ENCODE assay signal across 3 cellular contexts in the genomic region with DNA sequence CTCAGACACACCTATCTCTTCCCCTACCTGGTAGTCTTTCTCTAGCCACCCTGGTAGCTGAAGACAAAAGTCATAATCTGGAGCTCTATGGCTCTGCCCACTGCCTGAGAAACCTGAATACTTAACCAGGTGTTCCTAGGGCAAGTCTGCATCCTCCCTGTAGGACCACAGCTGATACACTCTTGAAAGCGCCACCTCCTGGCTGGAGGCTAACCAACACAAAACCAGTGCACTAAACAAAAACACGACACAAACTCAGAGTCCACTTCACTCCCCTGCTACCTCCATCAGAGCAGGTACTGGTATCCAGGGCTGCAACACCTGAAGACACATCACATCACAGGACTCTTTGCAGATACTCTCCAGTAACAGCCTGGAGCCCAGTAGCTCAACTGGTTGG.
TF ChIP-seq lines count a peak whose summit lies in the region.

No MANE protein-coding gene starts in this region.

TF ChIP-seq in SK-N-SH, 30 proteins besides CTCF, POLR2A, EP300 and RAD21 (continues in another document):
- TF ChIP-seq, protein P1, sequence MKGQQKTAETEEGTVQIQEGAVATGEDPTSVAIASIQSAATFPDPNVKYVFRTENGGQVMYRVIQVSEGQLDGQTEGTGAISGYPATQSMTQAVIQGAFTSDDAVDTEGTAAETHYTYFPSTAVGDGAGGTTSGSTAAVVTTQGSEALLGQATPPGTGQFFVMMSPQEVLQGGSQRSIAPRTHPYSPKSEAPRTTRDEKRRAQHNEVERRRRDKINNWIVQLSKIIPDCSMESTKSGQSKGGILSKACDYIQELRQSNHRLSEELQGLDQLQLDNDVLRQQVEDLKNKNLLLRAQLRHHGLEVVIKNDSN (IDR thresholded peaks at IDR 0.05; ENCODE audit: borderline replicate concordance, low read depth), result no peak
- TF ChIP-seq CHD2 (IDR thresholded peaks at IDR 0.05; ENCODE audit: low read length, partially characterized antibody) (no peak), NRF1 (IDR thresholded peaks at IDR 0.05; ENCODE audit: low read depth, low read length) (no peak), SMC3 (IDR thresholded peaks at IDR 0.05; ENCODE audit: low read depth, low read length) (no peak), TEAD4 (IDR thresholded peaks at IDR 0.05; ENCODE audit: borderline replicate concordance, insufficient read depth) (no peak), EZH2phosphoT487 (IDR thresholded peaks at IDR 0.05; ENCODE audit: borderline replicate concordance, low read depth) (no peak), SIN3A (IDR thresholded peaks at IDR 0.05; ENCODE audit: borderline replicate concordance, low read depth, low read length) (no peak), MXI1 (IDR thresholded peaks at IDR 0.05; ENCODE audit: low read depth, low read length) (no peak), RFX5 (IDR thresholded peaks at IDR 0.05; ENCODE audit: low read length) (no peak), TAF1 (IDR thresholded peaks at IDR 0.05; ENCODE audit: borderline replicate concordance, low read depth, low read length) (no peak), FOXM1 (IDR thresholded peaks at IDR 0.05; ENCODE audit: low read depth) (no peak), RCOR1 (IDR thresholded peaks at IDR 0.05; ENCODE audit: low read length) (no peak), YY1 (IDR thresholded peaks at IDR 0.05; ENCODE audit: low read depth) (no peak)
- TF ChIP-seq, protein P2, sequence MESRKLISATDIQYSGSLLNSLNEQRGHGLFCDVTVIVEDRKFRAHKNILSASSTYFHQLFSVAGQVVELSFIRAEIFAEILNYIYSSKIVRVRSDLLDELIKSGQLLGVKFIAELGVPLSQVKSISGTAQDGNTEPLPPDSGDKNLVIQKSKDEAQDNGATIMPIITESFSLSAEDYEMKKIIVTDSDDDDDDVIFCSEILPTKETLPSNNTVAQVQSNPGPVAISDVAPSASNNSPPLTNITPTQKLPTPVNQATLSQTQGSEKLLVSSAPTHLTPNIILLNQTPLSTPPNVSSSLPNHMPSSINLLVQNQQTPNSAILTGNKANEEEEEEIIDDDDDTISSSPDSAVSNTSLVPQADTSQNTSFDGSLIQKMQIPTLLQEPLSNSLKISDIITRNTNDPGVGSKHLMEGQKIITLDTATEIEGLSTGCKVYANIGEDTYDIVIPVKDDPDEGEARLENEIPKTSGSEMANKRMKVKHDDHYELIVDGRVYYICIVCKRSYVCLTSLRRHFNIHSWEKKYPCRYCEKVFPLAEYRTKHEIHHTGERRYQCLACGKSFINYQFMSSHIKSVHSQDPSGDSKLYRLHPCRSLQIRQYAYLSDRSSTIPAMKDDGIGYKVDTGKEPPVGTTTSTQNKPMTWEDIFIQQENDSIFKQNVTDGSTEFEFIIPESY (IDR thresholded peaks at IDR 0.05; ENCODE audit: borderline replicate concordance, low read depth), result no peak
- TF ChIP-seq, protein P3, sequence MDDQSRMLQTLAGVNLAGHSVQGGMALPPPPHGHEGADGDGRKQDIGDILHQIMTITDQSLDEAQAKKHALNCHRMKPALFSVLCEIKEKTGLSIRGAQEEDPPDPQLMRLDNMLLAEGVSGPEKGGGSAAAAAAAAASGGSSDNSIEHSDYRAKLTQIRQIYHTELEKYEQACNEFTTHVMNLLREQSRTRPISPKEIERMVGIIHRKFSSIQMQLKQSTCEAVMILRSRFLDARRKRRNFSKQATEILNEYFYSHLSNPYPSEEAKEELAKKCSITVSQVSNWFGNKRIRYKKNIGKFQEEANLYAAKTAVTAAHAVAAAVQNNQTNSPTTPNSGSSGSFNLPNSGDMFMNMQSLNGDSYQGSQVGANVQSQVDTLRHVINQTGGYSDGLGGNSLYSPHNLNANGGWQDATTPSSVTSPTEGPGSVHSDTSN (IDR thresholded peaks at IDR 0.05), result no peak
- TF ChIP-seq, protein P4, sequence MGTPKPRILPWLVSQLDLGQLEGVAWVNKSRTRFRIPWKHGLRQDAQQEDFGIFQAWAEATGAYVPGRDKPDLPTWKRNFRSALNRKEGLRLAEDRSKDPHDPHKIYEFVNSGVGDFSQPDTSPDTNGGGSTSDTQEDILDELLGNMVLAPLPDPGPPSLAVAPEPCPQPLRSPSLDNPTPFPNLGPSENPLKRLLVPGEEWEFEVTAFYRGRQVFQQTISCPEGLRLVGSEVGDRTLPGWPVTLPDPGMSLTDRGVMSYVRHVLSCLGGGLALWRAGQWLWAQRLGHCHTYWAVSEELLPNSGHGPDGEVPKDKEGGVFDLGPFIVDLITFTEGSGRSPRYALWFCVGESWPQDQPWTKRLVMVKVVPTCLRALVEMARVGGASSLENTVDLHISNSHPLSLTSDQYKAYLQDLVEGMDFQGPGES (IDR thresholded peaks at IDR 0.05; ENCODE audit: low read depth, low read length), result no peak

TF ChIP-seq in SK-N-SH treated with all-trans-retinoic acid at 6 μM for 48 hours, 23 proteins besides CTCF, POLR2A, EP300 and RAD21 (continues in another document):
- TF ChIP-seq, protein P5, sequence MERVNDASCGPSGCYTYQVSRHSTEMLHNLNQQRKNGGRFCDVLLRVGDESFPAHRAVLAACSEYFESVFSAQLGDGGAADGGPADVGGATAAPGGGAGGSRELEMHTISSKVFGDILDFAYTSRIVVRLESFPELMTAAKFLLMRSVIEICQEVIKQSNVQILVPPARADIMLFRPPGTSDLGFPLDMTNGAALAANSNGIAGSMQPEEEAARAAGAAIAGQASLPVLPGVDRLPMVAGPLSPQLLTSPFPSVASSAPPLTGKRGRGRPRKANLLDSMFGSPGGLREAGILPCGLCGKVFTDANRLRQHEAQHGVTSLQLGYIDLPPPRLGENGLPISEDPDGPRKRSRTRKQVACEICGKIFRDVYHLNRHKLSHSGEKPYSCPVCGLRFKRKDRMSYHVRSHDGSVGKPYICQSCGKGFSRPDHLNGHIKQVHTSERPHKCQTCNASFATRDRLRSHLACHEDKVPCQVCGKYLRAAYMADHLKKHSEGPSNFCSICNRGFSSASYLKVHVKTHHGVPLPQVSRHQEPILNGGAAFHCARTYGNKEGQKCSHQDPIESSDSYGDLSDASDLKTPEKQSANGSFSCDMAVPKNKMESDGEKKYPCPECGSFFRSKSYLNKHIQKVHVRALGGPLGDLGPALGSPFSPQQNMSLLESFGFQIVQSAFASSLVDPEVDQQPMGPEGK (CRISPR knock-in tag; IDR thresholded peaks at IDR 0.05; ENCODE audit: borderline replicate concordance), result no peak
- no peak for TF ChIP-seq SNAI2 (CRISPR knock-in tag; IDR thresholded peaks at IDR 0.05)
- no peak for TF ChIP-seq PPARA (CRISPR knock-in tag; IDR thresholded peaks at IDR 0.05; ENCODE audit: borderline replicate concordance)
- TF ChIP-seq ZNF565 (CRISPR knock-in tag; conservative IDR thresholded peaks at IDR 0.05; ENCODE audit: low read depth), result no peak
- TF ChIP-seq, protein P6, sequence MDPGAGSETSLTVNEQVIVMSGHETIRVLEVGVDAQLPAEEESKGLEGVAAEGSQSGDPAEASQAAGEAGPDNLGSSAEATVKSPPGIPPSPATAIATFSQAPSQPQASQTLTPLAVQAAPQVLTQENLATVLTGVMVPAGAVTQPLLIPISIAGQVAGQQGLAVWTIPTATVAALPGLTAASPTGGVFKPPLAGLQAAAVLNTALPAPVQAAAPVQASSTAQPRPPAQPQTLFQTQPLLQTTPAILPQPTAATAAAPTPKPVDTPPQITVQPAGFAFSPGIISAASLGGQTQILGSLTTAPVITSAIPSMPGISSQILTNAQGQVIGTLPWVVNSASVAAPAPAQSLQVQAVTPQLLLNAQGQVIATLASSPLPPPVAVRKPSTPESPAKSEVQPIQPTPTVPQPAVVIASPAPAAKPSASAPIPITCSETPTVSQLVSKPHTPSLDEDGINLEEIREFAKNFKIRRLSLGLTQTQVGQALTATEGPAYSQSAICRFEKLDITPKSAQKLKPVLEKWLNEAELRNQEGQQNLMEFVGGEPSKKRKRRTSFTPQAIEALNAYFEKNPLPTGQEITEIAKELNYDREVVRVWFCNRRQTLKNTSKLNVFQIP (CRISPR knock-in tag; IDR thresholded peaks at IDR 0.05; ENCODE audit: borderline replicate concordance, low read depth), result no peak
- TF ChIP-seq, protein P7, sequence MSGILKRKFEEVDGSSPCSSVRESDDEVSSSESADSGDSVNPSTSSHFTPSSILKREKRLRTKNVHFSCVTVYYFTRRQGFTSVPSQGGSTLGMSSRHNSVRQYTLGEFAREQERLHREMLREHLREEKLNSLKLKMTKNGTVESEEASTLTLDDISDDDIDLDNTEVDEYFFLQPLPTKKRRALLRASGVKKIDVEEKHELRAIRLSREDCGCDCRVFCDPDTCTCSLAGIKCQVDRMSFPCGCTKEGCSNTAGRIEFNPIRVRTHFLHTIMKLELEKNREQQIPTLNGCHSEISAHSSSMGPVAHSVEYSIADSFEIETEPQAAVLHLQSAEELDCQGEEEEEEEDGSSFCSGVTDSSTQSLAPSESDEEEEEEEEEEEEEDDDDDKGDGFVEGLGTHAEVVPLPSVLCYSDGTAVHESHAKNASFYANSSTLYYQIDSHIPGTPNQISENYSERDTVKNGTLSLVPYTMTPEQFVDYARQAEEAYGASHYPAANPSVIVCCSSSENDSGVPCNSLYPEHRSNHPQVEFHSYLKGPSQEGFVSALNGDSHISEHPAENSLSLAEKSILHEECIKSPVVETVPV (CRISPR knock-in tag; IDR thresholded peaks at IDR 0.05), result no peak
- TF ChIP-seq RARB (CRISPR knock-in tag; IDR thresholded peaks at IDR 0.05), result no peak

TF ChIP-seq in HCT116, 20 proteins besides CTCF, POLR2A, EP300 and RAD21:
- TF ChIP-seq YY1 (IDR thresholded peaks at IDR 0.05; ENCODE audit: extremely low read depth, insufficient replicate concordance, low read depth, low read length), result no peak
- no peak for TF ChIP-seq SP1 (IDR thresholded peaks at IDR 0.05; ENCODE audit: low read depth)
- TF ChIP-seq, protein P2 (IDR thresholded peaks at IDR 0.05; ENCODE audit: extremely low read depth, insufficient replicate concordance, low read length), result no peak
- TF ChIP-seq SIN3A (IDR thresholded peaks at IDR 0.05; ENCODE audit: low read depth), result no peak
- no peak for TF ChIP-seq ZFX (IDR thresholded peaks at IDR 0.05)
- no peak for TF ChIP-seq POLR2AphosphoS5 (IDR thresholded peaks at IDR 0.05; ENCODE audit: low read depth, low read length)
- TF ChIP-seq ZNF274 (IDR thresholded peaks at IDR 0.05; ENCODE audit: low read depth, low read length), result no peak
- TF ChIP-seq, protein P8, sequence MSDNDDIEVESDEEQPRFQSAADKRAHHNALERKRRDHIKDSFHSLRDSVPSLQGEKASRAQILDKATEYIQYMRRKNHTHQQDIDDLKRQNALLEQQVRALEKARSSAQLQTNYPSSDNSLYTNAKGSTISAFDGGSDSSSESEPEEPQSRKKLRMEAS (IDR thresholded peaks at IDR 0.05), result no peak
- TF ChIP-seq, protein P9, sequence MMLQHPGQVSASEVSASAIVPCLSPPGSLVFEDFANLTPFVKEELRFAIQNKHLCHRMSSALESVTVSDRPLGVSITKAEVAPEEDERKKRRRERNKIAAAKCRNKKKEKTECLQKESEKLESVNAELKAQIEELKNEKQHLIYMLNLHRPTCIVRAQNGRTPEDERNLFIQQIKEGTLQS (IDR thresholded peaks at IDR 0.05), result no peak
- no peak for TF ChIP-seq EGR1 (IDR thresholded peaks at IDR 0.05; ENCODE audit: low read depth)
- no peak for TF ChIP-seq CEBPB (IDR thresholded peaks at IDR 0.05; ENCODE audit: low read depth)
- no peak for TF ChIP-seq ELF1 (IDR thresholded peaks at IDR 0.05; ENCODE audit: borderline replicate concordance, low read depth)
- TF ChIP-seq TCF7L2 (IDR thresholded peaks at IDR 0.05; ENCODE audit: borderline replicate concordance, extremely low read depth, insufficient read depth, insufficient read length), result no peak
- no peak for TF ChIP-seq EZH2phosphoT487 (IDR thresholded peaks at IDR 0.05; ENCODE audit: borderline replicate concordance)
TF ChIP-seq in HCT116: peak in this region for 0.
